Comparison of ENCODE assay signal across 8 cellular contexts in genomic region chr13:98910501-98910951, GRCh38.
DNase-seq lines count a peak whose midpoint lies in the region; ATAC-seq and TF ChIP-seq lines count a peak whose summit lies in the region.

No MANE protein-coding gene starts in this region.

- no peaks in the 10 kb centered on the region for H3K36me3 ChIP-seq in GM23248 (ENCODE audit: low read depth)
- H3K36me3 ChIP-seq in naive thymus-derived CD4-positive, alpha-beta T cell (ENCODE audit: control insufficient read depth in 2 of 3, insufficient read depth in 3 of 3, low read length in 3 of 3): peaks cover 0 to 20% (median 8%) of the 10 kb centered on the region in 3 experiments

- POLR2A ChIA-PET in T-cell (lab: Charles Lee): no interaction called here
- POLR2A ChIA-PET in naive thymus-derived CD4-positive, alpha-beta T cell (lab: Charles Lee): interaction anchor here (0.6 to 0.8 kb wide), 2 partner anchors 94 to 118 kb away, joined by 3 read pairs; no protein-coding TSS in a partner anchor

- peaks cover 48% of the 10 kb centered on the region for H3K36me3 Mint-ChIP-seq in T-cell
- H3K36me3 Mint-ChIP-seq in naive thymus-derived CD4-positive, alpha-beta T cell: peaks cover 19 to 55% (median 40%) of the 10 kb centered on the region in 5 donors

- no peaks in the 10 kb centered on the region for H3K9me3 Mint-ChIP-seq in T-cell
- peaks cover 0 to 2% (median 0%) of the 10 kb centered on the region in 11 donors for H3K9me3 Mint-ChIP-seq in naive thymus-derived CD4-positive, alpha-beta T cell

- H3K27ac ChIP-seq in GM23248 (peak overlapping the region; percentile 72), coronary artery (peak overlapping the region; percentile 11 to 56)
- H3K27ac ChIP-seq in naive thymus-derived CD4-positive, alpha-beta T cell (ENCODE audit: low read depth, low read length): no peak overlapping the region

- no peaks in the 10 kb centered on the region for H3K27me3 Mint-ChIP-seq in T-cell
- no peaks in the 10 kb centered on the region for H3K27me3 Mint-ChIP-seq in naive thymus-derived CD4-positive, alpha-beta T cell

- H3K4me3 ChIP-seq in GM23248 (no peak overlapping the region), coronary artery (no peak overlapping the region)
- no peak overlapping the region for H3K4me3 ChIP-seq in naive thymus-derived CD4-positive, alpha-beta T cell (ENCODE audit: low read length)

- H3K4me1 ChIP-seq in GM23248 (ENCODE audit: insufficient read depth): peaks cover 12% of the 10 kb centered on the region
- peaks cover 9 to 10% of the 10 kb centered on the region in 2 donors for H3K4me1 ChIP-seq in naive thymus-derived CD4-positive, alpha-beta T cell (ENCODE audit: control insufficient read depth in 2 of 2, insufficient read depth in 2 of 2, low read length in 2 of 2)

- H3K9me3 ChIP-seq in GM23248 (ENCODE audit: low read depth): no peaks in the 10 kb centered on the region
- H3K9me3 ChIP-seq in naive thymus-derived CD4-positive, alpha-beta T cell (ENCODE audit: control insufficient read depth in 2 of 3, low read length in 3 of 3): no peaks in the 10 kb centered on the region

- intact Hi-C loops in naive thymus-derived CD4-positive, alpha-beta T cell (cut with micrococcal nuclease): loop anchor here (1.0 to 10.0 kb wide), 8 partner anchors 8 to 1476 kb away; partner anchors contain the start of gene RAP2A (in 1 of the 2)

- in situ Hi-C loops in GM23248 (cut with MboI): no loop called here

- peak overlapping the region; percentile 88 for H2AFZ ChIP-seq in GM23248

- no peaks in the 10 kb centered on the region for H3K79me2 ChIP-seq in GM23248 (ENCODE audit: insufficient read depth)

- no peak for TF ChIP-seq CTCF in coronary artery (IDR thresholded peaks at IDR 0.05)

- peak overlapping the region; percentile 93 to 96 for H3K27ac Mint-ChIP-seq in T-cell
- H3K27ac Mint-ChIP-seq in naive thymus-derived CD4-positive, alpha-beta T cell: peak overlapping the region; percentile 75 to 96 (median 90)

- peak overlapping the region in 2 of 3 donors; percentile 49 to 51 for H3K4me3 Mint-ChIP-seq in T-cell
- H3K4me3 Mint-ChIP-seq in naive thymus-derived CD4-positive, alpha-beta T cell: peak overlapping the region in 9 of 10 donors; percentile 5 to 82 (median 69)

- no peaks in the 10 kb centered on the region for H3K9me2 ChIP-seq in GM23248 (ENCODE audit: insufficient read depth)

- DNase-seq in GM23248 (peak; percentile 83), T-cell (peak in 21 of 34 experiments; percentile 4 to 38 (median 14)), coronary artery (ENCODE audit: low spot score) (no peak), retina (no peak), NCI-H2029 (lab: John Stamatoyannopoulos, UW) (no peak)
- peak in 8 of 9 donors; percentile 13 to 59 (median 50) for DNase-seq in naive thymus-derived CD4-positive, alpha-beta T cell

- 2 to 19% methylated on average over 2 of the region's 2 CpGs for WGBS in GM23248 (ENCODE audit: low coverage in 1 of 2, low lambda C conversion rate in 2 of 2, missing lambda C conversion rate in 2 of 2), 2 experiments

- 0 out of 2 replicates have a peak, but pooled peaks cover 3% of the 10 kb centered on the region for H3F3A ChIP-seq in GM23248 (ENCODE audit: insufficient read depth)

- peaks cover 22 to 51% (median 42%) of the 10 kb centered on the region in 3 donors for H3K4me1 Mint-ChIP-seq in T-cell
- peaks cover 12 to 53% (median 47%) of the 10 kb centered on the region in 7 donors for H3K4me1 Mint-ChIP-seq in naive thymus-derived CD4-positive, alpha-beta T cell

- peak; percentile 76 to 91 (median 86) for ATAC-seq in T-cell (replicated peaks in 1 of 4)
- ATAC-seq in naive thymus-derived CD4-positive, alpha-beta T cell: peak; percentile 71
- no peak for ATAC-seq in HG02852 (IDR thresholded peaks at IDR 0.05; ENCODE audit: unreplicated experiment)
- ATAC-seq in GM21390 (IDR thresholded peaks at IDR 0.05; ENCODE audit: unreplicated experiment): no peak

- no peaks in the 10 kb centered on the region for H3K27me3 ChIP-seq in GM23248 (replicated peaks; ENCODE audit: insufficient read depth)
- no peaks in the 10 kb centered on the region for H3K27me3 ChIP-seq in naive thymus-derived CD4-positive, alpha-beta T cell (ENCODE audit: control insufficient read depth in 2 of 2, insufficient read depth in 2 of 2, low read length in 2 of 2)

- H3K4me2 ChIP-seq in GM23248 (ENCODE audit: unreplicated experiment): peak overlapping the region; percentile 31

- H4K20me1 ChIP-seq in GM23248 (ENCODE audit: insufficient read depth): no peaks in the 10 kb centered on the region

- H3K9ac ChIP-seq in GM23248: no peak overlapping the region

- CTCF ChIA-PET in T-cell (lab: Charles Lee): no interaction called here
- CTCF ChIA-PET in naive thymus-derived CD4-positive, alpha-beta T cell (lab: Charles Lee): interaction anchor here (0.6 to 0.7 kb wide), 2 partner anchors 40 to 135 kb away, joined by 3 read pairs; no protein-coding TSS in a partner anchor

Comparison
In these comparisons a context has a peak if more than half of its experiments do, and no peak if none do; other contexts are left out.
1. DNase-seq: peak in GM23248 (single experiment), T-cell (21 of 34) and naive thymus-derived CD4-positive, alpha-beta T cell (8 of 9); none in coronary artery (single experiment), retina (single experiment) and NCI-H2029 (single experiment).
2. ATAC-seq: peak in T-cell (4 of 4) and naive thymus-derived CD4-positive, alpha-beta T cell (single experiment); none in HG02852 (single experiment) and GM21390 (single experiment).